ENCODE assay signal across 25 cellular contexts in genomic region chr22:22909605-22910271, GRCh38. TPM values are rescaled to one million over a fixed set of nuclear protein-coding genes. Genes with fewer than 3 reads are reported as not detected.
"Had no signal": no experiment of that assay in that cellular context is flagged by ENCODE, and none has a peak within 500 bp of the region (broad histone marks: within the 10 kb centered on the region; RNA-seq: fewer than 3 reads in every experiment).

No MANE protein-coding gene starts in this region.

- H3K27me3 Mint-ChIP-seq: activated naive CD8-positive, alpha-beta T cell; stimulated activated naive CD8-positive, alpha-beta T cell treated with anti-CD3 and anti-CD28 coated beads, Interleukin-15, Interleukin-2, amounts not matched to agents 100 ng/mL and 50 ng/mL, for 24 hours had no signal

- H2AFZ ChIP-seq: hepatocyte had no signal

- FAIRE-seq: colon, endothelial cell of umbilical vein, frontal cortex had no signal

- H3K4me3 Mint-ChIP-seq: activated naive CD8-positive, alpha-beta T cell; effector memory CD8-positive, alpha-beta T cell; immature natural killer cell; nephron progenitor cell; stimulated activated naive CD8-positive, alpha-beta T cell treated with anti-CD3 and anti-CD28 coated beads, Interleukin-15, Interleukin-2, amounts not matched to agents 100 ng/mL and 50 ng/mL, for 24 hours had no signal

- H3K4me1 ChIP-seq: adrenal gland, ascending aorta, tibial artery had no signal

- ATAC-seq: effector memory CD8-positive, alpha-beta T cell; esophagus mucosa; sciatic nerve had no signal

- H3K9me3 Mint-ChIP-seq: effector memory CD8-positive, alpha-beta T cell; immature natural killer cell; stimulated activated naive CD8-positive, alpha-beta T cell treated with anti-CD3 and anti-CD28 coated beads, Interleukin-15, Interleukin-2, amounts not matched to agents 100 ng/mL and 50 ng/mL, for 24 hours had no signal

- H3K27me3 ChIP-seq: adrenal gland, ascending aorta, dorsolateral prefrontal cortex, hepatocyte had no signal

- H3K4me2 ChIP-seq: hepatocyte, smooth muscle cell had no signal

- DNase-seq: activated gamma-delta T cell treated with Interleukin-2 at 50 U/mL for 16 hours; activated T-cell treated with anti-CD3 and anti-CD28 coated beads, Interleukin-2, amount 50 U/mL, for 1 hour; adrenal gland; central memory CD4-positive, alpha-beta T cell; dorsolateral prefrontal cortex; effector memory CD8-positive, alpha-beta T cell; glutamatergic neuron; immature natural killer cell; nephron progenitor cell; nucleus accumbens; stimulated activated CD4-positive, alpha-beta T cell treated with anti-CD3 and anti-CD28 coated beads, Interleukin-2, amount 100 ng/mL, for 48 hours; stimulated activated CD8-positive, alpha-beta memory T cell treated with anti-CD3 and anti-CD28 coated beads, Interleukin-4, amount 100 ng/mL, for 48 hours; T-helper 1 cell; tibial artery had no signal

- H3K36me3 ChIP-seq: adrenal gland, ascending aorta, tibial artery had no signal

- H3K79me2 ChIP-seq: hepatocyte had no signal

- H3K27ac Mint-ChIP-seq: activated naive CD8-positive, alpha-beta T cell; effector memory CD8-positive, alpha-beta T cell; nephron progenitor cell; stimulated activated naive CD8-positive, alpha-beta T cell treated with anti-CD3 and anti-CD28 coated beads, Interleukin-15, Interleukin-2, amounts not matched to agents 100 ng/mL and 50 ng/mL, for 24 hours had no signal

- H3K9me3 ChIP-seq: adrenal gland, ascending aorta, tibial artery had no signal

- H3K4me1 Mint-ChIP-seq: nephron progenitor cell had no signal

- H3K36me3 Mint-ChIP-seq: activated naive CD8-positive, alpha-beta T cell; immature natural killer cell had no signal

- H3K4me3 ChIP-seq: adrenal gland, ascending aorta, dorsolateral prefrontal cortex, hepatocyte, smooth muscle cell, tibial artery had no signal

- H3K27ac ChIP-seq: adrenal gland, ascending aorta, dorsolateral prefrontal cortex, hepatocyte, tibial artery had no signal

RNA-seq across cellular contexts. Expression of gene IGLL5, which starts 22.1 kb away (rescaled TPM):
- total RNA-seq: endothelial cell of umbilical vein, frontal cortex, hepatocyte, myocyte, smooth muscle cell had no signal
- polyA plus RNA-seq: endothelial cell of umbilical vein, hepatocyte, smooth muscle cell had no signal
